Comparison of ENCODE assay signal across 8 cellular contexts in the genomic region with DNA sequence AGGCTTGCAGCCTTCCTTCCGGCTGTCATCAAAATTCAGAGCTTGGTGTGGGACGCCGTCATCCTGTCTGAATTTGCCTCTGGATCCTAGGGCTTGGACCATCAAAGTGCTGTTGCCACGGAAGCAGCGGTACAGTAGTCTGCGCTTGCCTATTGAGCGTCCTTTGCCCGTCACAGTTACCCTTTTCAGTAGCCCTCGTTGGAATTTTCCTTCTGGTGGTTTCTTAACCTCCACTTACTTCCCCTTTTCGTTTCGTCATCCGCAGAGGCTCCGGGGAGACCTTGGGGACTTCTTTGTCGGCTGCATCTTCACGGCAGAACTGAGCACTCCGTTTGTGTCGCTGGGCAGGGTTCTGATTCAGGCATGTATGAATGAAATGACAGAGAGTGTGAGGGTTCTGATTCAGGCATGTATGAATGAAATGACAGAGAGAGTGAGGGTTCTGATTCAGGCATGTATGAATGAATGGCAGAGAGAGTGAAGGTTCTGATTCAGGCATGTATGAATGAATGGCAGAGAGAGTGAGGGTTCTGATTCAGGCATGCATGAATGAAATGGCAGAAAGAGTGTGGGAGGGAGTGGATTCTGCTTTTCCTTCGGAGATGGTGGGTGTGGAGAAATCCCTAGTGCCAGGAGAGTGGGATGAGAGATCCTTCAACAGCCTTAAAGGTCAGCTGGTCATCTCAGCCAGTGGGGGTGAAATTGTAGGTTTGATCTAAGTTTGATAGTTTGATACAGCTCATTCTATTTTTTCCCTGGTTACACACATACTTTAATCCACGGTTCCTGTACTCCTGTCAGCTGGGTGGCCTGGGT.
DNase-seq lines count a peak whose midpoint lies in the region; ATAC-seq, FAIRE-seq and TF ChIP-seq lines count a peak whose summit lies in the region.

No MANE protein-coding gene starts in this region.

- DNase-seq in GM19239 (ENCODE audit: insufficient read length, low spot score) (peak; percentile 53), UCSD-AML1 (lab: John Stamatoyannopoulos, UW; ENCODE audit: unreplicated experiment) (peak; percentile 60), nephron progenitor cell (no peak), NCI-H1694 treated with DMSO at 0.1 percent for 48 hours (lab: John Stamatoyannopoulos, UW) (no peak), retina (no peak), NCI-H524 (lab: John Stamatoyannopoulos, UW) (no peak)

- H3K36me3 Mint-ChIP-seq in nephron progenitor cell (ENCODE audit: low read depth), result peaks cover 88% of the 10 kb centered on the region

- H3K4me3 Mint-ChIP-seq in nephron progenitor cell, result no peak overlapping the region

- FAIRE-seq in GM19239 (lab: Jason Lieb, UNC), result peak; percentile 99

- no peaks in the 10 kb centered on the region for H3K4me1 Mint-ChIP-seq in nephron progenitor cell

- TF ChIP-seq CTCF in nephron progenitor cell (IDR thresholded peaks at IDR 0.05), result no peak

- H3K9me3 Mint-ChIP-seq in nephron progenitor cell, result no peaks in the 10 kb centered on the region

- H3K27me3 Mint-ChIP-seq in nephron progenitor cell (ENCODE audit: low read depth, poor library complexity), result peaks cover 3% of the 10 kb centered on the region

- peak; percentile 69 for ATAC-seq in HG03066 (IDR thresholded peaks at IDR 0.05; ENCODE audit: low read depth, unreplicated experiment)
- no peak for ATAC-seq in HG03025 (IDR thresholded peaks at IDR 0.05; ENCODE audit: low FRiP score, unreplicated experiment)

- H3K27ac Mint-ChIP-seq in nephron progenitor cell, result peak overlapping the region; percentile 46

Comparison
In these comparisons a context has a peak if more than half of its experiments do, and no peak if none do; other contexts are left out.
1. DNase-seq: peak in GM19239 (single experiment) and UCSD-AML1 (single experiment); none in nephron progenitor cell (single experiment), NCI-H1694 treated with DMSO at 0.1 percent for 48 hours (single experiment), retina (single experiment) and NCI-H524 (0 of 2).